ENCODE assay signal across 8 cellular contexts in the genomic region with DNA sequence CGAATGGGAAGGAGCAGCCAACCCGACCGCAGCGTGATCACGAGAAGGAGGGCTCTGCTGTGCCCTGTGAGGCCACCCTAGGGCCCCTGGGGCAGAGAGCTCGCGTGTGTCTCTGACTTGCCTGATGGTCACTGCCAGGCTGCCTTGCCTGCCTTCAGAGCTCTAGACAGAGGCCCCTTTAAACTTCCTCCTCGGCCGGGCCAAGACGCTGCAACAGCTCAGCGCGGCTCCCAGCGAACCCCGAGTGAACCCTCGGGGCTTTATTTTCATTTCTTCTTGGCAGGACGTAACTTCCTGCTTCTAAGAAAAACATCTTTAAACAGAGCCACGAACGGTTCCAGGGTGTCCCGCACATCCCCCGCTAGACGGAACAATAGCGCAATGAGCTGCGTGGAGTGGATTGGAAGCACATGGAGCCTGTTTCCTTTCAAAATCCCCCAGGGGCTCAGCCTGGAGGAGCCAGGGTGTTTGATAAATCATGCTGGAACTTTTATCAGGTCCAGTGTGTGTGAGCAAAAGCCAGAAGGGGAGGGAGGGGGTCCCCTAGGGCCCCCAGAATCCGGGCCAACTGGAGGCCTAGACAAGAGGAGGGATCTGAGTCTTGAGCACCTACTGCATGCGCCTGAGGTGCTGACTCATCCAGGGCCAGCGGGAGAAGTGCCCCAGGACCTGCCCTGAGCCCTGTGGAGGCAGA.
DNase-seq lines count a peak whose midpoint lies in the region; ATAC-seq, FAIRE-seq and TF ChIP-seq lines count a peak whose summit lies in the region.

No MANE protein-coding gene starts in this region.

- H3K36me3 ChIP-seq in ACC112 (ENCODE audit: insufficient read depth, low read length) = no peaks in the 10 kb centered on the region
- no peaks in the 10 kb centered on the region for H3K36me3 ChIP-seq in RWPE2 (ENCODE audit: low read depth)
- H3K36me3 ChIP-seq in adipocyte (ENCODE audit: control insufficient read depth, insufficient read depth, low read length, severe bottlenecking) = no peaks in the 10 kb centered on the region
- H3K36me3 ChIP-seq in gastrocnemius medialis = no peaks in the 10 kb centered on the region

- no peaks in the 10 kb centered on the region for H3K79me2 ChIP-seq in ACC112 (ENCODE audit: control insufficient read depth, insufficient read depth, low read length, unreplicated experiment)

- H3K9ac ChIP-seq in adipocyte (ENCODE audit: low read length) = peak overlapping the region; percentile 80

- no peak for TF ChIP-seq CTCF in RWPE2 (IDR thresholded peaks at IDR 0.05; ENCODE audit: poor library complexity, severe bottlenecking)
- no peak for TF ChIP-seq CTCF in gastrocnemius medialis (IDR thresholded peaks at IDR 0.05 in 4 of 5, conservative IDR thresholded peaks at IDR 0.05 in 1 of 5)

- ATAC-seq in RWPE2 (ENCODE audit: low read depth) (peak; percentile 37; the same call in 2 of the 3 replicates), left ventricle myocardium superior (peak; percentile 83), gastrocnemius medialis (peak; percentile 53 to 55)

- H2AFZ ChIP-seq in ACC112 (ENCODE audit: low read length, unreplicated experiment) = peak overlapping the region; percentile 19

- H3K27ac ChIP-seq in ACC112 (ENCODE audit: low read depth, low read length) (peak overlapping the region; percentile 22), RWPE2 (ENCODE audit: poor library complexity, severe bottlenecking) (no peak overlapping the region), gastrocnemius medialis (peak overlapping the region; percentile 33 to 55 (median 54))

- intact Hi-C loops in left ventricle myocardium superior (cut with micrococcal nuclease) = no loop called here
- intact Hi-C loops in gastrocnemius medialis (cut with DNase I; ENCODE audit: low total_unique reads) = no loop called here

- peak overlapping the region; percentile 12 for H3K4me3 ChIP-seq in ACC112 (ENCODE audit: low read depth, low read length)
- H3K4me3 ChIP-seq in RWPE2 (ENCODE audit: severe bottlenecking) = no peak overlapping the region
- H3K4me3 ChIP-seq in adipocyte (ENCODE audit: low read length) = peak overlapping the region; percentile 65
- peak overlapping the region; percentile 7 to 32 (median 18) for H3K4me3 ChIP-seq in gastrocnemius medialis

- TF ChIP-seq POLR2A in gastrocnemius medialis (IDR thresholded peaks at IDR 0.05) = no peak
- TF ChIP-seq POLR2A in GM12891 (IDR thresholded peaks at IDR 0.05; ENCODE audit: low read depth, low read length) = no peak

- DNase-seq in RWPE2 (ENCODE audit: low spot score) (no peak), adipocyte (ENCODE audit: low read depth) (peak; percentile 88), left ventricle myocardium superior (peak; percentile 68), gastrocnemius medialis (peak; percentile 29 to 68), NCI-H146 treated with DMSO at 0.1 percent for 48 hours (lab: John Stamatoyannopoulos, UW; ENCODE audit: unreplicated experiment) (no peak), GM12891 (ENCODE audit: insufficient read length, low spot score) (no peak), NCI-H1930 (lab: John Stamatoyannopoulos, UW) (no peak)

- in situ Hi-C loops in gastrocnemius medialis (cut with MboI; ENCODE audit: low sequenced_read_pairs in 4 of 4) = no loop called here

- H3K4me1 ChIP-seq in ACC112 (ENCODE audit: control insufficient read depth, insufficient read depth, low read length, unreplicated experiment) = peaks cover 5% of the 10 kb centered on the region
- peaks cover 22% of the 10 kb centered on the region for H3K4me1 ChIP-seq in RWPE2 (ENCODE audit: insufficient read depth, poor library complexity, severe bottlenecking)
- peaks cover 40% of the 10 kb centered on the region for H3K4me1 ChIP-seq in adipocyte (ENCODE audit: control insufficient read depth, insufficient read depth, low read length)
- no peaks in the 10 kb centered on the region for H3K4me1 ChIP-seq in gastrocnemius medialis

- no peak for FAIRE-seq in GM12891 (lab: Jason Lieb, UNC)

- H3K27me3 ChIP-seq in ACC112 (ENCODE audit: insufficient read depth, low read length) (peaks cover 5% of the 10 kb centered on the region; the same call in 1 of the 2 replicates), RWPE2 (ENCODE audit: insufficient read depth, poor library complexity, severe bottlenecking) (no peaks in the 10 kb centered on the region), adipocyte (replicated peaks; ENCODE audit: control insufficient read depth, insufficient read depth, low read length) (no peaks in the 10 kb centered on the region), gastrocnemius medialis (no peaks in the 10 kb centered on the region)

- H3K9me3 ChIP-seq in RWPE2 (ENCODE audit: severe bottlenecking) (no peaks in the 10 kb centered on the region), adipocyte (ENCODE audit: control insufficient read depth, low read length) (no peaks in the 10 kb centered on the region), gastrocnemius medialis (no peaks in the 10 kb centered on the region)

TF ChIP-seq in GM12891, 5 proteins besides CTCF, POLR2A, EP300 and RAD21:
- TF ChIP-seq POLR2AphosphoS5 (IDR thresholded peaks at IDR 0.05; ENCODE audit: low read depth, low read length) = no peak
- no peak for TF ChIP-seq POU2F2 (IDR thresholded peaks at IDR 0.05; ENCODE audit: low read depth, low read length)
- no peak for TF ChIP-seq SPI1 (IDR thresholded peaks at IDR 0.05; ENCODE audit: low read depth, low read length)
- no peak for TF ChIP-seq PAX5 (IDR thresholded peaks at IDR 0.05; ENCODE audit: insufficient read depth, low read length, severe bottlenecking)
- no peak for TF ChIP-seq TAF1 (IDR thresholded peaks at IDR 0.05; ENCODE audit: low read depth, low read length)

Comparison
In these comparisons a context has a peak if more than half of its experiments do, and no peak if none do; other contexts are left out.
1. DNase-seq: peak in adipocyte (single experiment), left ventricle myocardium superior (single experiment) and gastrocnemius medialis (2 of 2); none in RWPE2 (single experiment), NCI-H146 treated with DMSO at 0.1 percent for 48 hours (single experiment), GM12891 (single experiment) and NCI-H1930 (0 of 2).
2. Peak in every context shown above with its lines, with median percentiles within 50 percentile points of each other: ATAC-seq.